Comparison of ENCODE assay signal across 2 cellular contexts in genomic region chr4:186108391-186108790, GRCh38.
A peak's percentile ranks its signal among the peaks of the same experiment; 100 is the strongest.
TF ChIP-seq lines count a peak whose summit lies in the region.

No MANE protein-coding gene starts in this region.

TF ChIP-seq in HEK293, 187 proteins besides CTCF, POLR2A, EP300 and RAD21:
- 0 out of 2 replicates have a peak, but pooled peaks have one; percentile 4 for TF ChIP-seq PRDM1 (tag by site-specific recombination; IDR thresholded peaks at IDR 0.05)
- no peak for TF ChIP-seq ZNF16 (tag by site-specific recombination; IDR thresholded peaks at IDR 0.05; ENCODE audit: low read depth)

TF ChIP-seq in H1, 55 proteins besides CTCF, POLR2A, EP300 and RAD21:
- TF ChIP-seq CHD2 (IDR thresholded peaks at IDR 0.05; ENCODE audit: low read length): no peak
- no peak for TF ChIP-seq MAFK (IDR thresholded peaks at IDR 0.05; ENCODE audit: low read depth, low read length)
- TF ChIP-seq BCL11A (IDR thresholded peaks at IDR 0.05; ENCODE audit: low read depth in 2 of 2, low read length in 2 of 2): no peak
- TF ChIP-seq CHD1 (IDR thresholded peaks at IDR 0.05; ENCODE audit: low read depth, low read length): no peak
- no peak for TF ChIP-seq SUZ12 (IDR thresholded peaks at IDR 0.05; ENCODE audit: low read length)
- TF ChIP-seq POLR2AphosphoS5 (IDR thresholded peaks at IDR 0.05; ENCODE audit: low read depth, low read length): no peak
- no peak for TF ChIP-seq TCF12 (IDR thresholded peaks at IDR 0.05; ENCODE audit: low read depth, low read length)
- TF ChIP-seq CREB1 (IDR thresholded peaks at IDR 0.05): no peak
- no peak for TF ChIP-seq SIX5 (IDR thresholded peaks at IDR 0.05; ENCODE audit: low read depth, low read length)
- no peak for TF ChIP-seq EGR1 (IDR thresholded peaks at IDR 0.05; ENCODE audit: borderline replicate concordance, low read depth, low read length)
- TF ChIP-seq CTBP2 (IDR thresholded peaks at IDR 0.05; ENCODE audit: borderline replicate concordance, insufficient read depth, insufficient read length, low read length): no peak
- TF ChIP-seq, protein P1, sequence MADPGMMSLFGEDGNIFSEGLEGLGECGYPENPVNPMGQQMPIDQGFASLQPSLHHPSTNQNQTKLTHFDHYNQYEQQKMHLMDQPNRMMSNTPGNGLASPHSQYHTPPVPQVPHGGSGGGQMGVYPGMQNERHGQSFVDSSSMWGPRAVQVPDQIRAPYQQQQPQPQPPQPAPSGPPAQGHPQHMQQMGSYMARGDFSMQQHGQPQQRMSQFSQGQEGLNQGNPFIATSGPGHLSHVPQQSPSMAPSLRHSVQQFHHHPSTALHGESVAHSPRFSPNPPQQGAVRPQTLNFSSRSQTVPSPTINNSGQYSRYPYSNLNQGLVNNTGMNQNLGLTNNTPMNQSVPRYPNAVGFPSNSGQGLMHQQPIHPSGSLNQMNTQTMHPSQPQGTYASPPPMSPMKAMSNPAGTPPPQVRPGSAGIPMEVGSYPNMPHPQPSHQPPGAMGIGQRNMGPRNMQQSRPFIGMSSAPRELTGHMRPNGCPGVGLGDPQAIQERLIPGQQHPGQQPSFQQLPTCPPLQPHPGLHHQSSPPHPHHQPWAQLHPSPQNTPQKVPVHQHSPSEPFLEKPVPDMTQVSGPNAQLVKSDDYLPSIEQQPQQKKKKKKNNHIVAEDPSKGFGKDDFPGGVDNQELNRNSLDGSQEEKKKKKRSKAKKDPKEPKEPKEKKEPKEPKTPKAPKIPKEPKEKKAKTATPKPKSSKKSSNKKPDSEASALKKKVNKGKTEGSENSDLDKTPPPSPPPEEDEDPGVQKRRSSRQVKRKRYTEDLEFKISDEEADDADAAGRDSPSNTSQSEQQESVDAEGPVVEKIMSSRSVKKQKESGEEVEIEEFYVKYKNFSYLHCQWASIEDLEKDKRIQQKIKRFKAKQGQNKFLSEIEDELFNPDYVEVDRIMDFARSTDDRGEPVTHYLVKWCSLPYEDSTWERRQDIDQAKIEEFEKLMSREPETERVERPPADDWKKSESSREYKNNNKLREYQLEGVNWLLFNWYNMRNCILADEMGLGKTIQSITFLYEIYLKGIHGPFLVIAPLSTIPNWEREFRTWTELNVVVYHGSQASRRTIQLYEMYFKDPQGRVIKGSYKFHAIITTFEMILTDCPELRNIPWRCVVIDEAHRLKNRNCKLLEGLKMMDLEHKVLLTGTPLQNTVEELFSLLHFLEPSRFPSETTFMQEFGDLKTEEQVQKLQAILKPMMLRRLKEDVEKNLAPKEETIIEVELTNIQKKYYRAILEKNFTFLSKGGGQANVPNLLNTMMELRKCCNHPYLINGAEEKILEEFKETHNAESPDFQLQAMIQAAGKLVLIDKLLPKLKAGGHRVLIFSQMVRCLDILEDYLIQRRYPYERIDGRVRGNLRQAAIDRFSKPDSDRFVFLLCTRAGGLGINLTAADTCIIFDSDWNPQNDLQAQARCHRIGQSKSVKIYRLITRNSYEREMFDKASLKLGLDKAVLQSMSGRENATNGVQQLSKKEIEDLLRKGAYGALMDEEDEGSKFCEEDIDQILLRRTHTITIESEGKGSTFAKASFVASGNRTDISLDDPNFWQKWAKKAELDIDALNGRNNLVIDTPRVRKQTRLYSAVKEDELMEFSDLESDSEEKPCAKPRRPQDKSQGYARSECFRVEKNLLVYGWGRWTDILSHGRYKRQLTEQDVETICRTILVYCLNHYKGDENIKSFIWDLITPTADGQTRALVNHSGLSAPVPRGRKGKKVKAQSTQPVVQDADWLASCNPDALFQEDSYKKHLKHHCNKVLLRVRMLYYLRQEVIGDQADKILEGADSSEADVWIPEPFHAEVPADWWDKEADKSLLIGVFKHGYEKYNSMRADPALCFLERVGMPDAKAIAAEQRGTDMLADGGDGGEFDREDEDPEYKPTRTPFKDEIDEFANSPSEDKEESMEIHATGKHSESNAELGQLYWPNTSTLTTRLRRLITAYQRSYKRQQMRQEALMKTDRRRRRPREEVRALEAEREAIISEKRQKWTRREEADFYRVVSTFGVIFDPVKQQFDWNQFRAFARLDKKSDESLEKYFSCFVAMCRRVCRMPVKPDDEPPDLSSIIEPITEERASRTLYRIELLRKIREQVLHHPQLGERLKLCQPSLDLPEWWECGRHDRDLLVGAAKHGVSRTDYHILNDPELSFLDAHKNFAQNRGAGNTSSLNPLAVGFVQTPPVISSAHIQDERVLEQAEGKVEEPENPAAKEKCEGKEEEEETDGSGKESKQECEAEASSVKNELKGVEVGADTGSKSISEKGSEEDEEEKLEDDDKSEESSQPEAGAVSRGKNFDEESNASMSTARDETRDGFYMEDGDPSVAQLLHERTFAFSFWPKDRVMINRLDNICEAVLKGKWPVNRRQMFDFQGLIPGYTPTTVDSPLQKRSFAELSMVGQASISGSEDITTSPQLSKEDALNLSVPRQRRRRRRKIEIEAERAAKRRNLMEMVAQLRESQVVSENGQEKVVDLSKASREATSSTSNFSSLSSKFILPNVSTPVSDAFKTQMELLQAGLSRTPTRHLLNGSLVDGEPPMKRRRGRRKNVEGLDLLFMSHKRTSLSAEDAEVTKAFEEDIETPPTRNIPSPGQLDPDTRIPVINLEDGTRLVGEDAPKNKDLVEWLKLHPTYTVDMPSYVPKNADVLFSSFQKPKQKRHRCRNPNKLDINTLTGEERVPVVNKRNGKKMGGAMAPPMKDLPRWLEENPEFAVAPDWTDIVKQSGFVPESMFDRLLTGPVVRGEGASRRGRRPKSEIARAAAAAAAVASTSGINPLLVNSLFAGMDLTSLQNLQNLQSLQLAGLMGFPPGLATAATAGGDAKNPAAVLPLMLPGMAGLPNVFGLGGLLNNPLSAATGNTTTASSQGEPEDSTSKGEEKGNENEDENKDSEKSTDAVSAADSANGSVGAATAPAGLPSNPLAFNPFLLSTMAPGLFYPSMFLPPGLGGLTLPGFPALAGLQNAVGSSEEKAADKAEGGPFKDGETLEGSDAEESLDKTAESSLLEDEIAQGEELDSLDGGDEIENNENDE (IDR thresholded peaks at IDR 0.05; ENCODE audit: insufficient replicate concordance, low read length): no peak
- TF ChIP-seq MAX (IDR thresholded peaks at IDR 0.05): no peak
- TF ChIP-seq EZH2 (IDR thresholded peaks at IDR 0.05; ENCODE audit: low read depth, low read length, severe bottlenecking): no peak
- TF ChIP-seq SIRT6 (IDR thresholded peaks at IDR 0.05; ENCODE audit: low read length): no peak
- TF ChIP-seq NANOG (IDR thresholded peaks at IDR 0.05; ENCODE audit: insufficient read depth, low read depth, low read length, poor library complexity, severe bottlenecking): no peak
- TF ChIP-seq PHF8 (conservative IDR thresholded peaks at IDR 0.05; ENCODE audit: low read depth, low read length): no peak
- no peak for TF ChIP-seq RFX5 (IDR thresholded peaks at IDR 0.05; ENCODE audit: borderline replicate concordance, low read depth, low read length)
- TF ChIP-seq KDM4A (IDR thresholded peaks at IDR 0.05; ENCODE audit: low read depth, low read length, severe bottlenecking): no peak
- TF ChIP-seq NRF1 (IDR thresholded peaks at IDR 0.05; ENCODE audit: low read depth, low read length): no peak
